ENCODE assay signal across 8 cellular contexts in genomic region chr1:151399890-151400235, GRCh38. TPM values are rescaled to one million over a fixed set of nuclear protein-coding genes. Genes with fewer than 3 reads are reported as not detected.
DNase-seq lines count a peak whose midpoint lies in the region; ATAC-seq, FAIRE-seq and TF ChIP-seq lines count a peak whose summit lies in the region.

No MANE protein-coding gene starts in this region.

- intact Hi-C loops in pancreas (cut with DNase I), result loop anchor here in 1 of 3 donors (10.0 kb wide), 1 partner anchor 95 kb away; no protein-coding TSS in a partner anchor

- H3K9me3 Mint-ChIP-seq in activated T-cell treated with anti-CD3 and anti-CD28 coated beads, Interleukin-2, amount 50 U/mL, for 72 hours, result no peaks in the 10 kb centered on the region

- peaks cover 37% of the 10 kb centered on the region for H3K4me1 Mint-ChIP-seq in activated T-cell treated with anti-CD3 and anti-CD28 coated beads, Interleukin-2, amount 50 U/mL, for 72 hours (ENCODE audit: low read depth)

- no peaks in the 10 kb centered on the region for H3K27me3 Mint-ChIP-seq in activated T-cell treated with anti-CD3 and anti-CD28 coated beads, Interleukin-2, amount 50 U/mL, for 72 hours (ENCODE audit: low read depth)

- TF ChIP-seq CTCF in DOHH2 (IDR thresholded peaks at IDR 0.05; ENCODE audit: low read depth, low read length, poor library complexity, severe bottlenecking) (no peak), pancreas (IDR thresholded peaks at IDR 0.05) (no peak)

- FAIRE-seq in pancreas (lab: Jason Lieb, UNC), result no peak

- peaks cover 15 to 30% of the 10 kb centered on the region in 2 donors for H3K36me3 Mint-ChIP-seq in activated T-cell treated with anti-CD3 and anti-CD28 coated beads, Interleukin-2, amount 50 U/mL, for 72 hours (ENCODE audit: insufficient read depth in 2 of 2)

- peaks cover 53% of the 10 kb centered on the region for H3K36me3 ChIP-seq in DOHH2 (ENCODE audit: control insufficient read depth, low read length)
- H3K36me3 ChIP-seq in pancreas, result peaks cover 0 to 20% (median 0%) of the 10 kb centered on the region in 3 donors

- H3F3A ChIP-seq in DOHH2 (ENCODE audit: control insufficient read depth, insufficient read depth), result peaks cover 33% of the 10 kb centered on the region

- H3K9me2 ChIP-seq in DOHH2 (replicated peaks; ENCODE audit: control insufficient read depth, low read length), result no peaks in the 10 kb centered on the region

- H3K27ac Mint-ChIP-seq in activated T-cell treated with anti-CD3 and anti-CD28 coated beads, Interleukin-2, amount 50 U/mL, for 72 hours, result peak overlapping the region; percentile 99

- peaks cover 31% of the 10 kb centered on the region for H3K79me2 ChIP-seq in DOHH2 (ENCODE audit: control insufficient read depth, low read length)

- DNase-seq in activated T-cell treated with anti-CD3 and anti-CD28 coated beads, Interleukin-2, amount 50 U/mL, for 72 hours, result peak in 1 of 2 donors; percentile 28
- DNase-seq in glomerular endothelial cell (ENCODE audit: extremely low read depth, low read depth, low spot score) (peak; percentile 7), pancreas (peak in 1 of 6 donors; percentile 31), cerebellum (ENCODE audit: low spot score) (no peak)

- H3K4me3 Mint-ChIP-seq in activated T-cell treated with anti-CD3 and anti-CD28 coated beads, Interleukin-2, amount 50 U/mL, for 72 hours, result peak overlapping the region; percentile 88 to 98

- H3K4me1 ChIP-seq in DOHH2 (ENCODE audit: control insufficient read depth, low read length) (peaks cover 22% of the 10 kb centered on the region), pancreas (peaks cover 0 to 6% (median 0%) of the 10 kb centered on the region in 3 donors)

- no peaks in the 10 kb centered on the region for H3K9me3 ChIP-seq in DOHH2 (ENCODE audit: control insufficient read depth, insufficient read depth, low read length)
- H3K9me3 ChIP-seq in pancreas, result no peaks in the 10 kb centered on the region

- peak overlapping the region; percentile 86 for H3K4me2 ChIP-seq in DOHH2 (ENCODE audit: low read length)

- WGBS in pancreas, 2 donors, result 0% methylated on average over 19 of the region's 19 CpGs

- H3K27me3 ChIP-seq in DOHH2 (ENCODE audit: control insufficient read depth, low read length), result no peaks in the 10 kb centered on the region
- no peaks in the 10 kb centered on the region for H3K27me3 ChIP-seq in pancreas

- ATAC-seq in HG03354 (IDR thresholded peaks at IDR 0.05; ENCODE audit: poor library complexity, severe bottlenecking, unreplicated experiment) (peak; percentile 15), pancreas (peak; percentile 16 to 51 (median 34)), GM21619 (IDR thresholded peaks at IDR 0.05; ENCODE audit: unreplicated experiment) (no peak), GM19328 (IDR thresholded peaks at IDR 0.05; ENCODE audit: unreplicated experiment) (no peak)
- ATAC-seq in activated T-cell treated with anti-CD3 and anti-CD28 coated beads, Interleukin-2, amount 50 U/mL, for 72 hours (replicated peaks in 1 of 2), result peak; percentile 25 to 33

- peak overlapping the region; percentile 38 for H3K27ac ChIP-seq in DOHH2 (ENCODE audit: low read depth, low read length)
- H3K27ac ChIP-seq in pancreas, result peak overlapping the region; percentile 33 to 85 (median 74)

- H3K4me3 ChIP-seq in DOHH2 (ENCODE audit: low read length) (peak overlapping the region; percentile 95), pancreas (peak overlapping the region; percentile 68 to 98 (median 86))

- H4K20me1 ChIP-seq in DOHH2 (ENCODE audit: control insufficient read depth, insufficient read depth, low read depth, low read length), result no peaks in the 10 kb centered on the region

RNA-seq across cellular contexts. Expression of gene PSMB4, which starts 0.5 kb away (rescaled TPM):
- total RNA-seq in activated T-cell treated with anti-CD3 and anti-CD28 coated beads, Interleukin-2, amount 50 U/mL, for 72 hours, result 100 to 1,000 TPM; 297 to 301 TPM
- total RNA-seq in glomerular endothelial cell, result 289 and 321 TPM in 2 replicates
- total RNA-seq in pancreas, result 100 to 1,000 TPM in 3 of 6 donors, 10 to 100 TPM in 3; 61.9 to 106 (median 90.5) TPM
- 100 to 1,000 TPM; 172 to 217 TPM for polyA plus RNA-seq in pancreas
- total RNA-seq in cerebellum, result 158 TPM

RNA-seq across cellular contexts. Expression of gene SELENBP1, which starts 27.4 kb away (rescaled TPM):
- total RNA-seq in activated T-cell treated with anti-CD3 and anti-CD28 coated beads, Interleukin-2, amount 50 U/mL, for 72 hours, result not detected
- 0.93 and 1.2 TPM in 2 replicates for total RNA-seq in glomerular endothelial cell
- total RNA-seq in pancreas, result 10 to 100 TPM; 13.1 to 36.8 (median 25.2) TPM
- 10 to 100 TPM; 53.6 to 93.0 TPM for polyA plus RNA-seq in pancreas
- 8.4 TPM for total RNA-seq in cerebellum

RNA-seq across cellular contexts. Expression of gene RFX5, which starts 52.8 kb away (rescaled TPM):
- total RNA-seq in activated T-cell treated with anti-CD3 and anti-CD28 coated beads, Interleukin-2, amount 50 U/mL, for 72 hours, result 10 to 100 TPM; 67.6 to 95.4 TPM
- total RNA-seq in glomerular endothelial cell (45.6 and 47.0 TPM in 2 replicates), pancreas (10 to 100 TPM in 3 of 6 donors, 1 to 10 TPM in 3; 5.6 to 34.2 (median 8.6) TPM), cerebellum (29.8 TPM)
- polyA plus RNA-seq in pancreas, result 1 to 10 TPM; 8.6 to 9.5 TPM

RNA-seq across cellular contexts. Expression of gene POGZ, which starts 59.4 kb away (rescaled TPM):
- total RNA-seq in activated T-cell treated with anti-CD3 and anti-CD28 coated beads, Interleukin-2, amount 50 U/mL, for 72 hours, result 100 to 1,000 TPM; 116 to 140 TPM
- 29.5 and 37.3 TPM in 2 replicates for total RNA-seq in glomerular endothelial cell
- total RNA-seq in pancreas, result 10 to 100 TPM; 24.5 to 61.0 (median 32.4) TPM
- polyA plus RNA-seq in pancreas, result 10 to 100 TPM; 30.4 to 45.6 TPM
- total RNA-seq in cerebellum, result 96.5 TPM

Comparison
In these comparisons a context has a peak if more than half of its experiments do, and no peak if none do; other contexts are left out.
1. ATAC-seq: peak in HG03354 (single experiment), activated T-cell treated with anti-CD3 and anti-CD28 coated beads, Interleukin-2, amount 50 U/mL, for 72 hours (2 of 2) and pancreas (4 of 4); none in GM21619 (single experiment) and GM19328 (single experiment).